Comparison of ENCODE assay signal across 1 cellular context in genomic region chr1:233730380-233730779, GRCh38.
TF ChIP-seq lines count a peak whose summit lies in the region.

No MANE protein-coding gene starts in this region.

TF ChIP-seq in GM23338, 12 proteins besides CTCF, POLR2A, EP300 and RAD21:
- TF ChIP-seq, protein P1, sequence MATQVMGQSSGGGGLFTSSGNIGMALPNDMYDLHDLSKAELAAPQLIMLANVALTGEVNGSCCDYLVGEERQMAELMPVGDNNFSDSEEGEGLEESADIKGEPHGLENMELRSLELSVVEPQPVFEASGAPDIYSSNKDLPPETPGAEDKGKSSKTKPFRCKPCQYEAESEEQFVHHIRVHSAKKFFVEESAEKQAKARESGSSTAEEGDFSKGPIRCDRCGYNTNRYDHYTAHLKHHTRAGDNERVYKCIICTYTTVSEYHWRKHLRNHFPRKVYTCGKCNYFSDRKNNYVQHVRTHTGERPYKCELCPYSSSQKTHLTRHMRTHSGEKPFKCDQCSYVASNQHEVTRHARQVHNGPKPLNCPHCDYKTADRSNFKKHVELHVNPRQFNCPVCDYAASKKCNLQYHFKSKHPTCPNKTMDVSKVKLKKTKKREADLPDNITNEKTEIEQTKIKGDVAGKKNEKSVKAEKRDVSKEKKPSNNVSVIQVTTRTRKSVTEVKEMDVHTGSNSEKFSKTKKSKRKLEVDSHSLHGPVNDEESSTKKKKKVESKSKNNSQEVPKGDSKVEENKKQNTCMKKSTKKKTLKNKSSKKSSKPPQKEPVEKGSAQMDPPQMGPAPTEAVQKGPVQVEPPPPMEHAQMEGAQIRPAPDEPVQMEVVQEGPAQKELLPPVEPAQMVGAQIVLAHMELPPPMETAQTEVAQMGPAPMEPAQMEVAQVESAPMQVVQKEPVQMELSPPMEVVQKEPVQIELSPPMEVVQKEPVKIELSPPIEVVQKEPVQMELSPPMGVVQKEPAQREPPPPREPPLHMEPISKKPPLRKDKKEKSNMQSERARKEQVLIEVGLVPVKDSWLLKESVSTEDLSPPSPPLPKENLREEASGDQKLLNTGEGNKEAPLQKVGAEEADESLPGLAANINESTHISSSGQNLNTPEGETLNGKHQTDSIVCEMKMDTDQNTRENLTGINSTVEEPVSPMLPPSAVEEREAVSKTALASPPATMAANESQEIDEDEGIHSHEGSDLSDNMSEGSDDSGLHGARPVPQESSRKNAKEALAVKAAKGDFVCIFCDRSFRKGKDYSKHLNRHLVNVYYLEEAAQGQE (IDR thresholded peaks at IDR 0.05; ENCODE audit: unreplicated experiment): no peak
- TF ChIP-seq, protein P2, sequence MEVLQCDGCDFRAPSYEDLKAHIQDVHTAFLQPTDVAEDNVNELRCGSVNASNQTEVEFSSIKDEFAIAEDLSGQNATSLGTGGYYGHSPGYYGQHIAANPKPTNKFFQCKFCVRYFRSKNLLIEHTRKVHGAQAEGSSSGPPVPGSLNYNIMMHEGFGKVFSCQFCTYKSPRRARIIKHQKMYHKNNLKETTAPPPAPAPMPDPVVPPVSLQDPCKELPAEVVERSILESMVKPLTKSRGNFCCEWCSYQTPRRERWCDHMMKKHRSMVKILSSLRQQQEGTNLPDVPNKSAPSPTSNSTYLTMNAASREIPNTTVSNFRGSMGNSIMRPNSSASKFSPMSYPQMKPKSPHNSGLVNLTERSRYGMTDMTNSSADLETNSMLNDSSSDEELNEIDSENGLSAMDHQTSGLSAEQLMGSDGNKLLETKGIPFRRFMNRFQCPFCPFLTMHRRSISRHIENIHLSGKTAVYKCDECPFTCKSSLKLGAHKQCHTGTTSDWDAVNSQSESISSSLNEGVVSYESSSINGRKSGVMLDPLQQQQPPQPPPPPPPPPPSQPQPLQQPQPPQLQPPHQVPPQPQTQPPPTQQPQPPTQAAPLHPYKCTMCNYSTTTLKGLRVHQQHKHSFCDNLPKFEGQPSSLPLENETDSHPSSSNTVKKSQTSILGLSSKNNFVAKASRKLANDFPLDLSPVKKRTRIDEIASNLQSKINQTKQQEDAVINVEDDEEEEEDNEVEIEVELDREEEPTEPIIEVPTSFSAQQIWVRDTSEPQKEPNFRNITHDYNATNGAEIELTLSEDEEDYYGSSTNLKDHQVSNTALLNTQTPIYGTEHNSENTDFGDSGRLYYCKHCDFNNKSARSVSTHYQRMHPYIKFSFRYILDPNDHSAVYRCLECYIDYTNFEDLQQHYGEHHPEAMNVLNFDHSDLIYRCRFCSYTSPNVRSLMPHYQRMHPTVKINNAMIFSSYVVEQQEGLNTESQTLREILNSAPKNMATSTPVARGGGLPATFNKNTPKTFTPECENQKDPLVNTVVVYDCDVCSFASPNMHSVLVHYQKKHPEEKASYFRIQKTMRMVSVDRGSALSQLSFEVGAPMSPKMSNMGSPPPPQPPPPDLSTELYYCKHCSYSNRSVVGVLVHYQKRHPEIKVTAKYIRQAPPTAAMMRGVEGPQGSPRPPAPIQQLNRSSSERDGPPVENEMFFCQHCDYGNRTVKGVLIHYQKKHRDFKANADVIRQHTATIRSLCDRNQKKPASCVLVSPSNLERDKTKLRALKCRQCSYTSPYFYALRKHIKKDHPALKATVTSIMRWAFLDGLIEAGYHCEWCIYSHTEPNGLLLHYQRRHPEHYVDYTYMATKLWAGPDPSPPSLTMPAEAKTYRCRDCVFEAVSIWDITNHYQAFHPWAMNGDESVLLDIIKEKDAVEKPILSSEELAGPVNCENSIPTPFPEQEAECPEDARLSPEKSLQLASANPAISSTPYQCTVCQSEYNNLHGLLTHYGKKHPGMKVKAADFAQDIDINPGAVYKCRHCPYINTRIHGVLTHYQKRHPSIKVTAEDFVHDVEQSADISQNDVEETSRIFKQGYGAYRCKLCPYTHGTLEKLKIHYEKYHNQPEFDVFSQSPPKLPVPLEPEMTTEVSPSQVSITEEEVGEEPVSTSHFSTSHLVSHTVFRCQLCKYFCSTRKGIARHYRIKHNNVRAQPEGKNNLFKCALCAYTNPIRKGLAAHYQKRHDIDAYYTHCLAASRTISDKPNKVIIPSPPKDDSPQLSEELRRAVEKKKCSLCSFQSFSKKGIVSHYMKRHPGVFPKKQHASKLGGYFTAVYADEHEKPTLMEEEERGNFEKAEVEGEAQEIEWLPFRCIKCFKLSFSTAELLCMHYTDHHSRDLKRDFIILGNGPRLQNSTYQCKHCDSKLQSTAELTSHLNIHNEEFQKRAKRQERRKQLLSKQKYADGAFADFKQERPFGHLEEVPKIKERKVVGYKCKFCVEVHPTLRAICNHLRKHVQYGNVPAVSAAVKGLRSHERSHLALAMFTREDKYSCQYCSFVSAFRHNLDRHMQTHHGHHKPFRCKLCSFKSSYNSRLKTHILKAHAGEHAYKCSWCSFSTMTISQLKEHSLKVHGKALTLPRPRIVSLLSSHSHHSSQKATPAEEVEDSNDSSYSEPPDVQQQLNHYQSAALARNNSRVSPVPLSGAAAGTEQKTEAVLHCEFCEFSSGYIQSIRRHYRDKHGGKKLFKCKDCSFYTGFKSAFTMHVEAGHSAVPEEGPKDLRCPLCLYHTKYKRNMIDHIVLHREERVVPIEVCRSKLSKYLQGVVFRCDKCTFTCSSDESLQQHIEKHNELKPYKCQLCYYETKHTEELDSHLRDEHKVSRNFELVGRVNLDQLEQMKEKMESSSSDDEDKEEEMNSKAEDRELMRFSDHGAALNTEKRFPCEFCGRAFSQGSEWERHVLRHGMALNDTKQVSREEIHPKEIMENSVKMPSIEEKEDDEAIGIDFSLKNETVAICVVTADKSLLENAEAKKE (CRISPR knock-in tag; IDR thresholded peaks at IDR 0.05): no peak
- no peak for TF ChIP-seq STAT1 (IDR thresholded peaks at IDR 0.05; ENCODE audit: unreplicated experiment)
- 0 out of 2 replicates have a peak, but pooled peaks have one; percentile 11 for TF ChIP-seq ZNF114 (CRISPR knock-in tag; IDR thresholded peaks at IDR 0.05)
- TF ChIP-seq ETS1 (IDR thresholded peaks at IDR 0.05): no peak
